Comparison of ENCODE assay signal across 15 cellular contexts in genomic region chr17:71936977-71937376, GRCh38.
"Had no signal": no experiment of that assay in that cellular context is flagged by ENCODE, and none has a peak within 500 bp of the region (broad histone marks: within the 10 kb centered on the region; RNA-seq: fewer than 3 reads in every experiment).

No MANE protein-coding gene starts in this region.

- H3K27ac ChIP-seq: brain microvascular endothelial cell, gastrocnemius medialis, heart left ventricle, parathyroid adenoma, thyroid gland, uterus had no signal

- H3K36me3 ChIP-seq: brain microvascular endothelial cell, gastrocnemius medialis, heart left ventricle, thyroid gland, uterus had no signal

- H3K4me1 ChIP-seq: gastrocnemius medialis, heart left ventricle, parathyroid adenoma, uterus had no signal

- ATAC-seq: gastrocnemius medialis; heart left ventricle; left lobe of liver; mucosa of descending colon; naive thymus-derived CD4-positive, alpha-beta T cell; stimulated activated naive B cell treated with anti-CD40 and anti-IgM and Interleukin-4, amounts not matched to agents 10 μg/mL and 1 μg/mL and 100 μg/mL, for 72 hours had no signal

- H3K36me3 Mint-ChIP-seq: naive thymus-derived CD4-positive, alpha-beta T cell; stimulated activated naive B cell treated with anti-CD40 and anti-IgM and Interleukin-4, amounts not matched to agents 10 μg/mL and 1 μg/mL and 100 μg/mL, for 72 hours had no signal

- H3K27me3 ChIP-seq: brain microvascular endothelial cell, gastrocnemius medialis, heart left ventricle, thyroid gland, uterus had no signal

- DNase-seq: activated naive CD4-positive, alpha-beta T cell; anterior cingulate cortex; brain microvascular endothelial cell; cerebellar nuclear complex; effector CD8-positive, alpha-beta T cell; gastrocnemius medialis; heart left ventricle; mucosa of descending colon; naive thymus-derived CD4-positive, alpha-beta T cell; stimulated activated naive B cell treated with anti-CD40 and anti-IgM and Interleukin-4, amounts not matched to agents 10 μg/mL and 1 μg/mL and 100 μg/mL, for 72 hours; thyroid gland; uterus had no signal

- H3K27me3 Mint-ChIP-seq: naive thymus-derived CD4-positive, alpha-beta T cell; stimulated activated naive B cell treated with anti-CD40 and anti-IgM and Interleukin-4, amounts not matched to agents 10 μg/mL and 1 μg/mL and 100 μg/mL, for 72 hours had no signal

- H3K4me3 Mint-ChIP-seq: activated T-helper 1 cell treated with anti-CD3 and anti-CD28 coated beads, Interleukin-12 subunit alpha, Interleukin-12 subunit beta, Interleukin-2, Interleukin-4 antibody, amounts not matched to agents 30 ng/mL and 10 ng/mL and 1 ng/mL, durations not matched to agents 14 hours and 24 hours and 36 hours; naive thymus-derived CD4-positive, alpha-beta T cell; stimulated activated naive B cell treated with anti-CD40 and anti-IgM and Interleukin-4, amounts not matched to agents 10 μg/mL and 1 μg/mL and 100 μg/mL, for 72 hours had no signal

- H3K4me1 Mint-ChIP-seq: naive thymus-derived CD4-positive, alpha-beta T cell; stimulated activated naive B cell treated with anti-CD40 and anti-IgM and Interleukin-4, amounts not matched to agents 10 μg/mL and 1 μg/mL and 100 μg/mL, for 72 hours had no signal

- H3K4me3 ChIP-seq: gastrocnemius medialis, heart left ventricle, mucosa of descending colon, thyroid gland, uterus had no signal

- H3K9me3 ChIP-seq: gastrocnemius medialis, heart left ventricle, mucosa of descending colon, thyroid gland, uterus had no signal

- H3K27ac Mint-ChIP-seq: activated T-helper 1 cell treated with anti-CD3 and anti-CD28 coated beads, Interleukin-12 subunit alpha, Interleukin-12 subunit beta, Interleukin-2, Interleukin-4 antibody, amounts not matched to agents 30 ng/mL and 10 ng/mL and 1 ng/mL, durations not matched to agents 14 hours and 24 hours and 36 hours; naive thymus-derived CD4-positive, alpha-beta T cell; stimulated activated naive B cell treated with anti-CD40 and anti-IgM and Interleukin-4, amounts not matched to agents 10 μg/mL and 1 μg/mL and 100 μg/mL, for 72 hours had no signal
